ENCODE assay signal across 21 cellular contexts in the genomic region with DNA sequence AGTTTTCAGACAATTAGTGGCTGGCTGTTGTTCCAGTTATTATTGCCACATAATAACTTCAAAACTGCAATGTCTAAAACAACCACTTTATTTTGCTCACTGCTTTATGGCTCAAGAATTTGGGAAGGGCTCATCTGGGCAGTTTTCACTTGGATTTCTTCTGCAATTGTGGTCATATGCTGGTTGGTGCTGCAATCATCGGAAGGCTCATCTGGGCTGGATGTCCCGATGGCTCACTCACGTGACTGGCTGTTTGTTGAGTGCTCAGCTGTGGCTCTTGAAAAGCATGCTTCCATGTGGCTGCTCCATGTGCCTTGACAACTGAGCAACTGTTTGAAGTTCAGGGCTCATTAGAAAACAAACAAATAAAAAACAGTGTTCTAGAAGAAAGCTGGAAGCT.
DNase-seq lines count a peak whose midpoint lies in the region; ATAC-seq, FAIRE-seq and TF ChIP-seq lines count a peak whose summit lies in the region.
"Had no signal": no experiment of that assay in that cellular context is flagged by ENCODE, and none has a peak within 500 bp of the region (broad histone marks: within the 10 kb centered on the region; RNA-seq: fewer than 3 reads in every experiment).

No MANE protein-coding gene starts in this region.

- no peak overlapping the region for H3K4me3 Mint-ChIP-seq in WTC11
- H3K4me3 Mint-ChIP-seq: CD4-positive, alpha-beta T cell; H9 had no signal

- no peak overlapping the region for H3K9ac ChIP-seq in adipocyte (ENCODE audit: low read length)
- H3K9ac ChIP-seq: GM23248, KMS-11 had no signal

- no peaks in the 10 kb centered on the region for H3K36me3 Mint-ChIP-seq in WTC11

- no peaks in the 10 kb centered on the region for H3K27me3 ChIP-seq in adipocyte (replicated peaks; ENCODE audit: control insufficient read depth, insufficient read depth, low read length)

- H3K27me3 Mint-ChIP-seq in WTC11 (ENCODE audit: low read depth), result no peaks in the 10 kb centered on the region
- H3K27me3 Mint-ChIP-seq: CD4-positive, alpha-beta T cell had no signal

- no peak overlapping the region for H3K27ac Mint-ChIP-seq in WTC11
- H3K27ac Mint-ChIP-seq: CD4-positive, alpha-beta T cell; H9 had no signal

- no peaks in the 10 kb centered on the region for H3K4me1 Mint-ChIP-seq in WTC11
- H3K4me1 Mint-ChIP-seq: H9 had no signal

- no peaks in the 10 kb centered on the region for H3K9me3 Mint-ChIP-seq in WTC11
- H3K9me3 Mint-ChIP-seq: H9 had no signal

- no peak for FAIRE-seq in GM19239 (lab: Jason Lieb, UNC)
- FAIRE-seq: A204.1, D721Med, GM12878 had no signal

- no peak; the same call in 1 of the 2 replicates for TF ChIP-seq CTCF in 22Rv1 (IDR thresholded peaks at IDR 0.05)
- no peak for TF ChIP-seq CTCF in WTC11 (IDR thresholded peaks at IDR 0.05)

- ATAC-seq in GM18502 (IDR thresholded peaks at IDR 0.05; ENCODE audit: poor library complexity, unreplicated experiment) (no peak), WTC11 (no peak)
- ATAC-seq: GM12878 had no signal

- no peaks in the 10 kb centered on the region for H3K4me1 ChIP-seq in adipocyte (ENCODE audit: control insufficient read depth, insufficient read depth, low read length)
- H3K4me1 ChIP-seq: Caco-2 had no signal

- CTCF ChIA-PET in WTC11 (lab: Charles Lee), result no interaction called here

- H3K27ac ChIP-seq in 22Rv1, result peak overlapping the region; percentile 58
- H3K27ac ChIP-seq: C4-2B, GM23248, KMS-11 had no signal

- POLR2A ChIA-PET in WTC11 (lab: Charles Lee), result no interaction called here

- DNase-seq in GM04503 (ENCODE audit: low read depth), result peak; percentile 30
- DNase-seq in adipocyte (ENCODE audit: low read depth), result peak; percentile 5
- peak; percentile 37 for DNase-seq in fibroblast of gingiva (ENCODE audit: low read depth)
- DNase-seq in activated CD4-positive, alpha-beta T cell treated with anti-CD3 and anti-CD28 coated beads, Interleukin-2, amount 50 U/mL, for 4 hours, result no peak
- DNase-seq in GM19239 (ENCODE audit: insufficient read length, low spot score), result no peak
- no peak for DNase-seq in WTC11 (ENCODE audit: low spot score)
- DNase-seq: ACHN; AML-193; Caco-2; CD4-positive, alpha-beta T cell; DMS79 treated with DMSO at 0.1 percent for 48 hours; GF-D8; GM23248; H9 had no signal

- peaks cover 6% of the 10 kb centered on the region for H3K9me3 ChIP-seq in adipocyte (ENCODE audit: control insufficient read depth, low read length)
- H3K9me3 ChIP-seq: Caco-2 had no signal

- H3K4me3 ChIP-seq in adipocyte (ENCODE audit: low read length), result no peak overlapping the region
- H3K4me3 ChIP-seq: GM12878, GM23248 had no signal

- H3K36me3 ChIP-seq in adipocyte (ENCODE audit: control insufficient read depth, insufficient read depth, low read length, severe bottlenecking), result no peaks in the 10 kb centered on the region

TF ChIP-seq in WTC11, 78 proteins besides CTCF, POLR2A, EP300 and RAD21 (continues in another document):
- TF ChIP-seq ZNF263 (CRISPR knock-in tag; IDR thresholded peaks at IDR 0.05; ENCODE audit: low read depth) (no peak), EMX1 (CRISPR knock-in tag; IDR thresholded peaks at IDR 0.05) (no peak), KAT7 (CRISPR knock-in tag; IDR thresholded peaks at IDR 0.05; ENCODE audit: borderline replicate concordance) (no peak), ZNF219 (CRISPR knock-in tag; IDR thresholded peaks at IDR 0.05; ENCODE audit: borderline replicate concordance) (no peak), NFE2L1 (CRISPR knock-in tag; IDR thresholded peaks at IDR 0.05) (no peak), GTF2I (CRISPR knock-in tag; conservative IDR thresholded peaks at IDR 0.05) (no peak), CBFB (CRISPR knock-in tag; IDR thresholded peaks at IDR 0.05; ENCODE audit: low read depth) (no peak), ZNF423 (CRISPR knock-in tag; IDR thresholded peaks at IDR 0.05) (no peak), ESRRA (CRISPR knock-in tag; IDR thresholded peaks at IDR 0.05; ENCODE audit: borderline replicate concordance) (no peak), ETV6 (CRISPR knock-in tag; IDR thresholded peaks at IDR 0.05) (no peak)
- TF ChIP-seq, protein P1, sequence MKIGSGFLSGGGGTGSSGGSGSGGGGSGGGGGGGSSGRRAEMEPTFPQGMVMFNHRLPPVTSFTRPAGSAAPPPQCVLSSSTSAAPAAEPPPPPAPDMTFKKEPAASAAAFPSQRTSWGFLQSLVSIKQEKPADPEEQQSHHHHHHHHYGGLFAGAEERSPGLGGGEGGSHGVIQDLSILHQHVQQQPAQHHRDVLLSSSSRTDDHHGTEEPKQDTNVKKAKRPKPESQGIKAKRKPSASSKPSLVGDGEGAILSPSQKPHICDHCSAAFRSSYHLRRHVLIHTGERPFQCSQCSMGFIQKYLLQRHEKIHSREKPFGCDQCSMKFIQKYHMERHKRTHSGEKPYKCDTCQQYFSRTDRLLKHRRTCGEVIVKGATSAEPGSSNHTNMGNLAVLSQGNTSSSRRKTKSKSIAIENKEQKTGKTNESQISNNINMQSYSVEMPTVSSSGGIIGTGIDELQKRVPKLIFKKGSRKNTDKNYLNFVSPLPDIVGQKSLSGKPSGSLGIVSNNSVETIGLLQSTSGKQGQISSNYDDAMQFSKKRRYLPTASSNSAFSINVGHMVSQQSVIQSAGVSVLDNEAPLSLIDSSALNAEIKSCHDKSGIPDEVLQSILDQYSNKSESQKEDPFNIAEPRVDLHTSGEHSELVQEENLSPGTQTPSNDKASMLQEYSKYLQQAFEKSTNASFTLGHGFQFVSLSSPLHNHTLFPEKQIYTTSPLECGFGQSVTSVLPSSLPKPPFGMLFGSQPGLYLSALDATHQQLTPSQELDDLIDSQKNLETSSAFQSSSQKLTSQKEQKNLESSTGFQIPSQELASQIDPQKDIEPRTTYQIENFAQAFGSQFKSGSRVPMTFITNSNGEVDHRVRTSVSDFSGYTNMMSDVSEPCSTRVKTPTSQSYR (CRISPR knock-in tag; IDR thresholded peaks at IDR 0.05), result no peak
- TF ChIP-seq, protein P2, sequence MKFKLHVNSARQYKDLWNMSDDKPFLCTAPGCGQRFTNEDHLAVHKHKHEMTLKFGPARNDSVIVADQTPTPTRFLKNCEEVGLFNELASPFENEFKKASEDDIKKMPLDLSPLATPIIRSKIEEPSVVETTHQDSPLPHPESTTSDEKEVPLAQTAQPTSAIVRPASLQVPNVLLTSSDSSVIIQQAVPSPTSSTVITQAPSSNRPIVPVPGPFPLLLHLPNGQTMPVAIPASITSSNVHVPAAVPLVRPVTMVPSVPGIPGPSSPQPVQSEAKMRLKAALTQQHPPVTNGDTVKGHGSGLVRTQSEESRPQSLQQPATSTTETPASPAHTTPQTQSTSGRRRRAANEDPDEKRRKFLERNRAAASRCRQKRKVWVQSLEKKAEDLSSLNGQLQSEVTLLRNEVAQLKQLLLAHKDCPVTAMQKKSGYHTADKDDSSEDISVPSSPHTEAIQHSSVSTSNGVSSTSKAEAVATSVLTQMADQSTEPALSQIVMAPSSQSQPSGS (CRISPR knock-in tag; IDR thresholded peaks at IDR 0.05; ENCODE audit: borderline replicate concordance, low read depth), result no peak
- TF ChIP-seq, protein P3, sequence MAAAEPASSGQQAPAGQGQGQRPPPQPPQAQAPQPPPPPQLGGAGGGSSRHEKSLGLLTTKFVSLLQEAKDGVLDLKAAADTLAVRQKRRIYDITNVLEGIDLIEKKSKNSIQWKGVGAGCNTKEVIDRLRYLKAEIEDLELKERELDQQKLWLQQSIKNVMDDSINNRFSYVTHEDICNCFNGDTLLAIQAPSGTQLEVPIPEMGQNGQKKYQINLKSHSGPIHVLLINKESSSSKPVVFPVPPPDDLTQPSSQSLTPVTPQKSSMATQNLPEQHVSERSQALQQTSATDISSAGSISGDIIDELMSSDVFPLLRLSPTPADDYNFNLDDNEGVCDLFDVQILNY (CRISPR knock-in tag; IDR thresholded peaks at IDR 0.05), result no peak
- TF ChIP-seq, protein P4, sequence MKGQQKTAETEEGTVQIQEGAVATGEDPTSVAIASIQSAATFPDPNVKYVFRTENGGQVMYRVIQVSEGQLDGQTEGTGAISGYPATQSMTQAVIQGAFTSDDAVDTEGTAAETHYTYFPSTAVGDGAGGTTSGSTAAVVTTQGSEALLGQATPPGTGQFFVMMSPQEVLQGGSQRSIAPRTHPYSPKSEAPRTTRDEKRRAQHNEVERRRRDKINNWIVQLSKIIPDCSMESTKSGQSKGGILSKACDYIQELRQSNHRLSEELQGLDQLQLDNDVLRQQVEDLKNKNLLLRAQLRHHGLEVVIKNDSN (CRISPR knock-in tag; IDR thresholded peaks at IDR 0.05), result no peak
- TF ChIP-seq, protein P5, sequence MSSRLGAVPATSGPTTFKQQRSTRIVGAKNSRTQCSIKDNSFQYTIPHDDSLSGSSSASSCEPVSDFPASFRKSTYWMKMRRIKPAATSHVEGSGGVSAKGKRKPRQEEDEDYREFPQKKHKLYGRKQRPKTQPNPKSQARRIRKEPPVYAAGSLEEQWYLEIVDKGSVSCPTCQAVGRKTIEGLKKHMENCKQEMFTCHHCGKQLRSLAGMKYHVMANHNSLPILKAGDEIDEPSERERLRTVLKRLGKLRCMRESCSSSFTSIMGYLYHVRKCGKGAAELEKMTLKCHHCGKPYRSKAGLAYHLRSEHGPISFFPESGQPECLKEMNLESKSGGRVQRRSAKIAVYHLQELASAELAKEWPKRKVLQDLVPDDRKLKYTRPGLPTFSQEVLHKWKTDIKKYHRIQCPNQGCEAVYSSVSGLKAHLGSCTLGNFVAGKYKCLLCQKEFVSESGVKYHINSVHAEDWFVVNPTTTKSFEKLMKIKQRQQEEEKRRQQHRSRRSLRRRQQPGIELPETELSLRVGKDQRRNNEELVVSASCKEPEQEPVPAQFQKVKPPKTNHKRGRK (CRISPR knock-in tag; IDR thresholded peaks at IDR 0.05; ENCODE audit: borderline replicate concordance), result no peak
- TF ChIP-seq, protein P6, sequence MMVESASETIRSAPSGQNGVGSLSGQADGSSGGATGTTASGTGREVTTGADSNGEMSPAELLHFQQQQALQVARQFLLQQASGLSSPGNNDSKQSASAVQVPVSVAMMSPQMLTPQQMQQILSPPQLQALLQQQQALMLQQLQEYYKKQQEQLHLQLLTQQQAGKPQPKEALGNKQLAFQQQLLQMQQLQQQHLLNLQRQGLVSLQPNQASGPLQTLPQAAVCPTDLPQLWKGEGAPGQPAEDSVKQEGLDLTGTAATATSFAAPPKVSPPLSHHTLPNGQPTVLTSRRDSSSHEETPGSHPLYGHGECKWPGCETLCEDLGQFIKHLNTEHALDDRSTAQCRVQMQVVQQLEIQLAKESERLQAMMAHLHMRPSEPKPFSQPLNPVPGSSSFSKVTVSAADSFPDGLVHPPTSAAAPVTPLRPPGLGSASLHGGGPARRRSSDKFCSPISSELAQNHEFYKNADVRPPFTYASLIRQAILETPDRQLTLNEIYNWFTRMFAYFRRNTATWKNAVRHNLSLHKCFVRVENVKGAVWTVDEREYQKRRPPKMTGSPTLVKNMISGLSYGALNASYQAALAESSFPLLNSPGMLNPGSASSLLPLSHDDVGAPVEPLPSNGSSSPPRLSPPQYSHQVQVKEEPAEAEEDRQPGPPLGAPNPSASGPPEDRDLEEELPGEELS (CRISPR knock-in tag; IDR thresholded peaks at IDR 0.05), result no peak

Comparison
In these comparisons a context has a peak if more than half of its experiments do, and no peak if none do; other contexts are left out.
1. DNase-seq: peak in GM04503 (single experiment), adipocyte (single experiment) and fibroblast of gingiva (single experiment); none in activated CD4-positive, alpha-beta T cell treated with anti-CD3 and anti-CD28 coated beads, Interleukin-2, amount 50 U/mL, for 4 hours (0 of 2), GM19239 (single experiment) and WTC11 (single experiment).